Comparison of ENCODE assay signal across 23 cellular contexts in genomic region chr11:61460986-61461385, GRCh38. TPM values are rescaled to one million over a fixed set of nuclear protein-coding genes. Genes with fewer than 3 reads are reported as not detected.
DNase-seq lines count a peak whose midpoint lies in the region; TF ChIP-seq lines count a peak whose summit lies in the region.
"Had no signal": no experiment of that assay in that cellular context is flagged by ENCODE, and none has a peak within 500 bp of the region (broad histone marks: within the 10 kb centered on the region; RNA-seq: fewer than 3 reads in every experiment).

No MANE protein-coding gene starts in this region.

- no peak overlapping the region for H3K4me3 Mint-ChIP-seq in HFFc6
- H3K4me3 Mint-ChIP-seq: activated CD8-positive, alpha-beta T cell treated with anti-CD3 and anti-CD28 coated beads for 36 hours; activated naive CD4-positive, alpha-beta T cell treated with anti-CD3 and anti-CD28 coated beads, Interleukin-2, amount 50 U/mL, for 24 hours; activated T-cell treated with anti-CD3 and anti-CD28 coated beads, Interleukin-2, amount 50 U/mL, for 4 hours; neural crest cell had no signal

- peak overlapping the region; percentile 52 for H3K27ac ChIP-seq in rectal smooth muscle tissue (ENCODE audit: low read depth, low read length)
- H3K27ac ChIP-seq: A549, body of pancreas, esophagus squamous epithelium, upper lobe of left lung had no signal

- DNase-seq in NCI-H82 (lab: John Stamatoyannopoulos, UW) (peak; percentile 7), NCI-H82 treated with DMSO at 0.1 percent for 48 hours (lab: John Stamatoyannopoulos, UW; ENCODE audit: unreplicated experiment) (no peak), amniotic epithelial cell (ENCODE audit: low read depth) (peak; percentile 34), left kidney (ENCODE audit: low read depth, low spot score) (peak; percentile 24), HFFc6 (no peak), HUDEP-2 (lab: John Stamatoyannopoulos, UW; ENCODE audit: unreplicated experiment in 76 of 76) (no peak)
- DNase-seq in activated CD4-positive, alpha-beta T cell treated with anti-CD3 and anti-CD28 coated beads, Interleukin-2, amount 50 U/mL, for 48 hours = no peak
- DNase-seq: activated CD8-positive, alpha-beta T cell treated with anti-CD3 and anti-CD28 coated beads for 36 hours; activated T-cell treated with anti-CD3 and anti-CD28 coated beads, Interleukin-2, amount 50 U/mL, for 4 hours; body of pancreas; esophagus squamous epithelium; GDM1; NCI-H146; RPMI8226; stimulated activated naive CD4-positive, alpha-beta T cell treated with Interleukin-2 at 50 U/mL for 16 hours; SW 1271; upper lobe of left lung had no signal

- H3K36me3 ChIP-seq in rectal smooth muscle tissue (ENCODE audit: control insufficient read depth, insufficient read depth, low read length) = no peaks in the 10 kb centered on the region

- H3K4me1 Mint-ChIP-seq in HFFc6 (ENCODE audit: low read depth) = peaks cover 7% of the 10 kb centered on the region; the same call in 1 of the 2 replicates
- H3K4me1 Mint-ChIP-seq: activated naive CD4-positive, alpha-beta T cell treated with anti-CD3 and anti-CD28 coated beads, Interleukin-2, amount 50 U/mL, for 24 hours; neural crest cell had no signal

- no peaks in the 10 kb centered on the region for H3K27me3 ChIP-seq in rectal smooth muscle tissue (ENCODE audit: control insufficient read depth, insufficient read depth, low read length)
- H3K27me3 ChIP-seq: body of pancreas, dorsolateral prefrontal cortex, esophagus squamous epithelium, upper lobe of left lung had no signal

- no peak for TF ChIP-seq CTCF in HFFc6 (IDR thresholded peaks at IDR 0.05)

- no peak overlapping the region for H3K9ac ChIP-seq in rectal smooth muscle tissue (ENCODE audit: low read length)

- H3K4me3 ChIP-seq in rectal smooth muscle tissue (ENCODE audit: low read length) = no peak overlapping the region
- H3K4me3 ChIP-seq: A549, body of pancreas, dorsolateral prefrontal cortex, esophagus squamous epithelium, upper lobe of left lung had no signal

- peaks cover 13% of the 10 kb centered on the region; the same call in 1 of the 2 replicates for H3K36me3 Mint-ChIP-seq in HFFc6 (ENCODE audit: low read depth)

- no peaks in the 10 kb centered on the region; the same call in 1 of the 2 replicates for H3K27me3 Mint-ChIP-seq in HFFc6 (ENCODE audit: insufficient read depth)
- H3K27me3 Mint-ChIP-seq: activated CD8-positive, alpha-beta T cell treated with anti-CD3 and anti-CD28 coated beads for 36 hours; activated naive CD4-positive, alpha-beta T cell treated with anti-CD3 and anti-CD28 coated beads, Interleukin-2, amount 50 U/mL, for 24 hours had no signal

- no peaks in the 10 kb centered on the region for H3K9me3 Mint-ChIP-seq in HFFc6
- H3K9me3 Mint-ChIP-seq: activated CD8-positive, alpha-beta T cell treated with anti-CD3 and anti-CD28 coated beads for 36 hours; activated naive CD4-positive, alpha-beta T cell treated with anti-CD3 and anti-CD28 coated beads, Interleukin-2, amount 50 U/mL, for 24 hours; activated T-cell treated with anti-CD3 and anti-CD28 coated beads, Interleukin-2, amount 50 U/mL, for 4 hours; neural crest cell had no signal

- H3K4me1 ChIP-seq in rectal smooth muscle tissue (ENCODE audit: control insufficient read depth, insufficient read depth, low read length) = peaks cover 7% of the 10 kb centered on the region
- H3K4me1 ChIP-seq: A549, body of pancreas, esophagus squamous epithelium, upper lobe of left lung had no signal

- no peak overlapping the region; the same call in 1 of the 2 replicates for H3K27ac Mint-ChIP-seq in HFFc6
- H3K27ac Mint-ChIP-seq: activated CD8-positive, alpha-beta T cell treated with anti-CD3 and anti-CD28 coated beads for 36 hours; activated naive CD4-positive, alpha-beta T cell treated with anti-CD3 and anti-CD28 coated beads, Interleukin-2, amount 50 U/mL, for 24 hours had no signal

RNA-seq across cellular contexts. Expression of gene SDHAF2, which starts 31.1 kb away (rescaled TPM):
- 10 to 100 TPM; 33.9 to 43.0 (median 38.3) TPM for total RNA-seq in HFFc6 (2021; fragmentation: NEBNext Ultra II Directional; extraction: Animal tissue kit (Norgen Biotek cat#: 25700))

RNA-seq across cellular contexts. Expression of gene CPSF7, which starts 31.2 kb away (rescaled TPM):
- 10 to 100 TPM; 56.9 to 72.4 (median 64.8) TPM for total RNA-seq in HFFc6 (2021; fragmentation: NEBNext Ultra II Directional; extraction: Animal tissue kit (Norgen Biotek cat#: 25700))

RNA-seq across cellular contexts. Expression of gene LRRC10B, which starts 47.6 kb away (rescaled TPM):
- not detected for total RNA-seq in HFFc6 (2021; fragmentation: NEBNext Ultra II Directional; extraction: Animal tissue kit (Norgen Biotek cat#: 25700))
- total RNA-seq: activated CD8-positive, alpha-beta T cell treated with anti-CD3 and anti-CD28 coated beads for 36 hours; activated T-cell treated with anti-CD3 and anti-CD28 coated beads, Interleukin-2, amount 50 U/mL, for 4 hours; HT1080 had no signal

Comparison
In these comparisons a context has a peak if more than half of its experiments do, and no peak if none do; other contexts are left out.
1. DNase-seq: peak in NCI-H82 (single experiment), amniotic epithelial cell (single experiment) and left kidney (single experiment); none in NCI-H82 treated with DMSO at 0.1 percent for 48 hours (single experiment), activated CD4-positive, alpha-beta T cell treated with anti-CD3 and anti-CD28 coated beads, Interleukin-2, amount 50 U/mL, for 48 hours (0 of 2), HFFc6 (single experiment) and HUDEP-2 (0 of 76).